Comparison of ENCODE assay signal across 8 cellular contexts in genomic region chr10:99431190-99431549, GRCh38. TPM values are rescaled to one million over a fixed set of nuclear protein-coding genes. Genes with fewer than 3 reads are reported as not detected.
DNase-seq lines count a peak whose midpoint lies in the region; ATAC-seq, FAIRE-seq and TF ChIP-seq lines count a peak whose summit lies in the region.

No MANE protein-coding gene starts in this region.

- peak overlapping the region; percentile 84 for H3K9ac ChIP-seq in astrocyte (ENCODE audit: low read length)

- peak overlapping the region; percentile 96 for H3K27ac Mint-ChIP-seq in astrocyte (ENCODE audit: unreplicated experiment)

- H3K4me1 Mint-ChIP-seq in astrocyte (ENCODE audit: low read depth, unreplicated experiment) = peaks cover 11% of the 10 kb centered on the region

- ATAC-seq in HG03439 (IDR thresholded peaks at IDR 0.05; ENCODE audit: unreplicated experiment) = no peak

- no peak for FAIRE-seq in astrocyte (lab: Jason Lieb, UNC)

- peak overlapping the region; percentile 94 for H3K4me3 Mint-ChIP-seq in astrocyte (ENCODE audit: unreplicated experiment)

- peaks cover 57% of the 10 kb centered on the region for H3K79me2 ChIP-seq in astrocyte (ENCODE audit: insufficient read depth, low read length)

- H3K9me3 Mint-ChIP-seq in astrocyte (ENCODE audit: unreplicated experiment) = no peaks in the 10 kb centered on the region

- H3K36me3 ChIP-seq in astrocyte (ENCODE audit: insufficient read depth, low read length) = no peaks in the 10 kb centered on the region

- peak overlapping the region; percentile 87 for H3K4me2 ChIP-seq in astrocyte (ENCODE audit: low read length)

- peaks cover 5% of the 10 kb centered on the region for H4K20me1 ChIP-seq in astrocyte (ENCODE audit: insufficient read depth, low read length)

- no peaks in the 10 kb centered on the region for H3K36me3 Mint-ChIP-seq in astrocyte (ENCODE audit: low read depth, unreplicated experiment)

- peak overlapping the region; percentile 88 for H3K4me3 ChIP-seq in astrocyte (ENCODE audit: insufficient read depth, low read depth, low read length)

- DNase-seq in GF-D8 (lab: John Stamatoyannopoulos, UW) (peak; percentile 61), NCI-H460 (ENCODE audit: extremely low read depth, low read depth) (peak; percentile 30), astrocyte (ENCODE audit: low read depth) (peak; percentile 22), hepatic stellate cell (ENCODE audit: low spot score) (peak; percentile 35), pons (ENCODE audit: low spot score) (peak; percentile 76), foreskin melanocyte (no peak)

- TF ChIP-seq CTCF in 22Rv1 (IDR thresholded peaks at IDR 0.05) (no peak), astrocyte (IDR thresholded peaks at IDR 0.05; ENCODE audit: insufficient read depth, low read depth, low read length) (no peak)

- no peaks in the 10 kb centered on the region for H3K27me3 Mint-ChIP-seq in astrocyte (ENCODE audit: low read depth, unreplicated experiment)

- peak overlapping the region; percentile 88 for H2AFZ ChIP-seq in astrocyte (ENCODE audit: low read depth, low read length)

- H3K27ac ChIP-seq in 22Rv1 (peak overlapping the region; percentile 99), astrocyte (ENCODE audit: low read depth, low read length) (peak overlapping the region; percentile 66)

- no peaks in the 10 kb centered on the region for H3K9me3 ChIP-seq in astrocyte (ENCODE audit: insufficient read depth, low read depth, low read length)

- H3K4me1 ChIP-seq in astrocyte (ENCODE audit: insufficient read depth, low read length) = peaks cover 10% of the 10 kb centered on the region

- no peaks in the 10 kb centered on the region for H3K27me3 ChIP-seq in astrocyte (ENCODE audit: insufficient read depth, low read length)

RNA-seq across cellular contexts. Expression of gene GOT1, which starts 0.7 kb away (rescaled TPM):
- 152 and 157 TPM in 2 replicates for total RNA-seq in NCI-H460 (2014; rRNA removed; shearing (Covaris generic))
- polyA plus RNA-seq in NCI-H460 (2014; cell fraction: nucleus; rRNA removed) = 55.7 and 64.4 TPM in 2 replicates
- 46.8 and 47.4 TPM in 2 replicates for total RNA-seq in astrocyte
